Comparison of ENCODE assay signal across 1 cellular context in the genomic region with DNA sequence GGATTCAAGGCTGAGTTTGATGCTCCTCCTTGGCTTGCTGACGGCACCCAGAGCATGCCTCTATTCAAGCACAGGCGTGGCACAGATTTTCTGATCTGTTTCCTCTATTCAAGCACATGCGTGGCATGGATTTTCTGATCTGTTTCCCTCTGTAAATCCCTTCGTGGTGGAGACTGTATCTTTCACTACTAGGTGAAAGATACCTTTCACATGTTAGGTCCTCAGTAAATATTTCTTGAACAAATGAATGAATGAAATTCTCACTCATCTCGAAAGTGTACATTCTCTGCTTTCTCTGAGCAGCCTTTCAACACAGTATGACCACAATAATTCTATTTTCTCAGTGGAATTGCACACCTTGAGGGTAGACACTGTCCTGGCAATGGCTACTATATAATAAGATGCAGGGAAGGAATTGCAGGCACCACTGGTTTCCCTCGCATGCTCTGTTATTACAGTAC.
TF ChIP-seq lines count a peak whose summit lies in the region.

No MANE protein-coding gene starts in this region.

TF ChIP-seq in HepG2, 621 proteins besides CTCF, POLR2A, EP300 and RAD21 (continued from another document):
- no peak for TF ChIP-seq NFKB2 (CRISPR knock-in tag; IDR thresholded peaks at IDR 0.05; ENCODE audit: borderline replicate concordance)
- TF ChIP-seq, protein P1, sequence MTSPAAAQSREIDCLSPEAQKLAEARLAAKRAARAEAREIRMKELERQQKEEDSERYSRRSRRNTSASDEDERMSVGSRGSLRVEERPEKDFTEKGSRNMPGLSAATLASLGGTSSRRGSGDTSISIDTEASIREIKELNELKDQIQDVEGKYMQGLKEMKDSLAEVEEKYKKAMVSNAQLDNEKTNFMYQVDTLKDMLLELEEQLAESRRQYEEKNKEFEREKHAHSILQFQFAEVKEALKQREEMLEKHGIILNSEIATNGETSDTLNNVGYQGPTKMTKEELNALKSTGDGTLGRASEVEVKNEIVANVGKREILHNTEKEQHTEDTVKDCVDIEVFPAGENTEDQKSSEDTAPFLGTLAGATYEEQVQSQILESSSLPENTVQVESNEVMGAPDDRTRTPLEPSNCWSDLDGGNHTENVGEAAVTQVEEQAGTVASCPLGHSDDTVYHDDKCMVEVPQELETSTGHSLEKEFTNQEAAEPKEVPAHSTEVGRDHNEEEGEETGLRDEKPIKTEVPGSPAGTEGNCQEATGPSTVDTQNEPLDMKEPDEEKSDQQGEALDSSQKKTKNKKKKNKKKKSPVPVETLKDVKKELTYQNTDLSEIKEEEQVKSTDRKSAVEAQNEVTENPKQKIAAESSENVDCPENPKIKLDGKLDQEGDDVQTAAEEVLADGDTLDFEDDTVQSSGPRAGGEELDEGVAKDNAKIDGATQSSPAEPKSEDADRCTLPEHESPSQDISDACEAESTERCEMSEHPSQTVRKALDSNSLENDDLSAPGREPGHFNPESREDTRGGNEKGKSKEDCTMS (CRISPR knock-in tag; conservative IDR thresholded peaks at IDR 0.05): no peak
- TF ChIP-seq, protein P2, sequence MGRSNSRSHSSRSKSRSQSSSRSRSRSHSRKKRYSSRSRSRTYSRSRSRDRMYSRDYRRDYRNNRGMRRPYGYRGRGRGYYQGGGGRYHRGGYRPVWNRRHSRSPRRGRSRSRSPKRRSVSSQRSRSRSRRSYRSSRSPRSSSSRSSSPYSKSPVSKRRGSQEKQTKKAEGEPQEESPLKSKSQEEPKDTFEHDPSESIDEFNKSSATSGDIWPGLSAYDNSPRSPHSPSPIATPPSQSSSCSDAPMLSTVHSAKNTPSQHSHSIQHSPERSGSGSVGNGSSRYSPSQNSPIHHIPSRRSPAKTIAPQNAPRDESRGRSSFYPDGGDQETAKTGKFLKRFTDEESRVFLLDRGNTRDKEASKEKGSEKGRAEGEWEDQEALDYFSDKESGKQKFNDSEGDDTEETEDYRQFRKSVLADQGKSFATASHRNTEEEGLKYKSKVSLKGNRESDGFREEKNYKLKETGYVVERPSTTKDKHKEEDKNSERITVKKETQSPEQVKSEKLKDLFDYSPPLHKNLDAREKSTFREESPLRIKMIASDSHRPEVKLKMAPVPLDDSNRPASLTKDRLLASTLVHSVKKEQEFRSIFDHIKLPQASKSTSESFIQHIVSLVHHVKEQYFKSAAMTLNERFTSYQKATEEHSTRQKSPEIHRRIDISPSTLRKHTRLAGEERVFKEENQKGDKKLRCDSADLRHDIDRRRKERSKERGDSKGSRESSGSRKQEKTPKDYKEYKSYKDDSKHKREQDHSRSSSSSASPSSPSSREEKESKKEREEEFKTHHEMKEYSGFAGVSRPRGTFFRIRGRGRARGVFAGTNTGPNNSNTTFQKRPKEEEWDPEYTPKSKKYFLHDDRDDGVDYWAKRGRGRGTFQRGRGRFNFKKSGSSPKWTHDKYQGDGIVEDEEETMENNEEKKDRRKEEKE (IDR thresholded peaks at IDR 0.05): no peak
- TF ChIP-seq, protein P3, sequence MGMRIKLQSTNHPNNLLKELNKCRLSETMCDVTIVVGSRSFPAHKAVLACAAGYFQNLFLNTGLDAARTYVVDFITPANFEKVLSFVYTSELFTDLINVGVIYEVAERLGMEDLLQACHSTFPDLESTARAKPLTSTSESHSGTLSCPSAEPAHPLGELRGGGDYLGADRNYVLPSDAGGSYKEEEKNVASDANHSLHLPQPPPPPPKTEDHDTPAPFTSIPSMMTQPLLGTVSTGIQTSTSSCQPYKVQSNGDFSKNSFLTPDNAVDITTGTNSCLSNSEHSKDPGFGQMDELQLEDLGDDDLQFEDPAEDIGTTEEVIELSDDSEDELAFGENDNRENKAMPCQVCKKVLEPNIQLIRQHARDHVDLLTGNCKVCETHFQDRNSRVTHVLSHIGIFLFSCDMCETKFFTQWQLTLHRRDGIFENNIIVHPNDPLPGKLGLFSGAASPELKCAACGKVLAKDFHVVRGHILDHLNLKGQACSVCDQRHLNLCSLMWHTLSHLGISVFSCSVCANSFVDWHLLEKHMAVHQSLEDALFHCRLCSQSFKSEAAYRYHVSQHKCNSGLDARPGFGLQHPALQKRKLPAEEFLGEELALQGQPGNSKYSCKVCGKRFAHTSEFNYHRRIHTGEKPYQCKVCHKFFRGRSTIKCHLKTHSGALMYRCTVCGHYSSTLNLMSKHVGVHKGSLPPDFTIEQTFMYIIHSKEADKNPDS (CRISPR knock-in tag; IDR thresholded peaks at IDR 0.05): no peak
